1 cellular context compared by ENCODE assay signal in genomic region chr15:78434134-78434533, GRCh38.
TF ChIP-seq lines count a peak whose summit lies in the region.

No MANE protein-coding gene starts in this region.

TF ChIP-seq in HepG2, 621 proteins besides CTCF, POLR2A, EP300 and RAD21 (continued from another document):
- TF ChIP-seq ATF2 (CRISPR knock-in tag; IDR thresholded peaks at IDR 0.05): no peak
- no peak for TF ChIP-seq TERF1 (CRISPR knock-in tag; IDR thresholded peaks at IDR 0.05)
- TF ChIP-seq ZBTB8A (CRISPR knock-in tag; IDR thresholded peaks at IDR 0.05; ENCODE audit: borderline replicate concordance, low read depth): no peak
- no peak for TF ChIP-seq ZNF343 (CRISPR knock-in tag; IDR thresholded peaks at IDR 0.05)
- TF ChIP-seq ZNF652 (CRISPR knock-in tag; IDR thresholded peaks at IDR 0.05; ENCODE audit: borderline replicate concordance, low read depth): no peak
- no peak for TF ChIP-seq TAF15 (IDR thresholded peaks at IDR 0.05; ENCODE audit: low read depth, low read length, poor library complexity, severe bottlenecking)
- TF ChIP-seq MED13 (CRISPR knock-in tag; IDR thresholded peaks at IDR 0.05): no peak
- TF ChIP-seq ELF3 (CRISPR knock-in tag; IDR thresholded peaks at IDR 0.05): no peak
- no peak for TF ChIP-seq PRPF4 (IDR thresholded peaks at IDR 0.05; ENCODE audit: low read depth, low read length, poor library complexity, severe bottlenecking)
- no peak for TF ChIP-seq CHCHD3 (CRISPR knock-in tag; IDR thresholded peaks at IDR 0.05)
- no peak for TF ChIP-seq ZNF784 (CRISPR knock-in tag; IDR thresholded peaks at IDR 0.05; ENCODE audit: borderline replicate concordance)
- no peak for TF ChIP-seq SYNCRIP (IDR thresholded peaks at IDR 0.05; ENCODE audit: insufficient read depth, low read depth, low read length)
- TF ChIP-seq MLX (CRISPR knock-in tag; IDR thresholded peaks at IDR 0.05): no peak
- TF ChIP-seq GLMP (CRISPR knock-in tag; IDR thresholded peaks at IDR 0.05; ENCODE audit: borderline replicate concordance): no peak
- no peak for TF ChIP-seq RELA (CRISPR knock-in tag; IDR thresholded peaks at IDR 0.05)
- no peak for TF ChIP-seq SALL2 (CRISPR knock-in tag; IDR thresholded peaks at IDR 0.05)
